14 cellular contexts compared by ENCODE assay signal in genomic region chr21:44049182-44049581, GRCh38. TPM values are rescaled to one million over a fixed set of nuclear protein-coding genes. Genes with fewer than 3 reads are reported as not detected.
DNase-seq lines count a peak whose midpoint lies in the region; ATAC-seq lines count a peak whose summit lies in the region.
"Had no signal": no experiment of that assay in that cellular context is flagged by ENCODE, and none has a peak within 500 bp of the region (broad histone marks: within the 10 kb centered on the region; RNA-seq: fewer than 3 reads in every experiment).

No MANE protein-coding gene starts in this region.

- no peaks in the 10 kb centered on the region for H3K9me3 Mint-ChIP-seq in dendritic cell treated with granulocyte-macrophage colony-stimulating factor and Interleukin-4, amounts not matched to agents 40 ng/mL and 50 ng/mL, for 4 days

- H2BK5ac ChIP-seq in neuronal stem cell (ENCODE audit: low read length), result peak overlapping the region; percentile 47

- no peak overlapping the region for H2AFZ ChIP-seq in neuronal stem cell (ENCODE audit: low read length)
- H2AFZ ChIP-seq: PC-9 had no signal

- no peak overlapping the region for H2AK5ac ChIP-seq in neuronal stem cell (ENCODE audit: low read depth, low read length)

- H3K14ac ChIP-seq in neuronal stem cell (ENCODE audit: low read length), result no peak overlapping the region

- H2BK12ac ChIP-seq in neuronal stem cell (ENCODE audit: low read length), result no peak overlapping the region

- no peak overlapping the region for H2BK15ac ChIP-seq in neuronal stem cell (ENCODE audit: low read length)

- H3K27ac Mint-ChIP-seq in dendritic cell treated with granulocyte-macrophage colony-stimulating factor and Interleukin-4, amounts not matched to agents 40 ng/mL and 50 ng/mL, for 4 days, result peak overlapping the region; percentile 9

- no peak overlapping the region for H4K91ac ChIP-seq in neuronal stem cell (ENCODE audit: low read depth, low read length, poor library complexity)

- H3K4me2 ChIP-seq in neuronal stem cell (ENCODE audit: insufficient read depth, low read length, poor library complexity, severe bottlenecking), result no peak overlapping the region
- H3K4me2 ChIP-seq: PC-9 had no signal

- H3K4me3 Mint-ChIP-seq in dendritic cell treated with granulocyte-macrophage colony-stimulating factor and Interleukin-4, amounts not matched to agents 40 ng/mL and 50 ng/mL, for 4 days, result no peak overlapping the region

- no peak overlapping the region for H3K9ac ChIP-seq in neuronal stem cell (ENCODE audit: low read depth, low read length, poor library complexity)

- no peaks in the 10 kb centered on the region for H3K27me3 Mint-ChIP-seq in dendritic cell treated with granulocyte-macrophage colony-stimulating factor and Interleukin-4, amounts not matched to agents 40 ng/mL and 50 ng/mL, for 4 days

- H2BK120ac ChIP-seq in neuronal stem cell (ENCODE audit: low read depth, low read length), result no peak overlapping the region

- WGBS in neuronal stem cell (ENCODE audit: extremely low coverage in 2 of 2, insufficient read length in 2 of 2, insufficient replicate concordance in 1 of 2), 2 donors, result no CpG with 5 or more reads among the region's 5 CpGs

- H3K36me3 Mint-ChIP-seq in dendritic cell treated with granulocyte-macrophage colony-stimulating factor and Interleukin-4, amounts not matched to agents 40 ng/mL and 50 ng/mL, for 4 days (ENCODE audit: low read depth), result peaks cover 95% of the 10 kb centered on the region

- H3K4me1 ChIP-seq in neuronal stem cell (ENCODE audit: control insufficient read depth in 2 of 2, insufficient read depth in 1 of 2, low read depth in 1 of 2, low read length in 2 of 2), result peaks cover 0 to 3% of the 10 kb centered on the region in 2 donors

- no peaks in the 10 kb centered on the region for H3K27me3 ChIP-seq in neuronal stem cell (ENCODE audit: control insufficient read depth in 3 of 3, insufficient read depth in 3 of 3, low read depth in 1 of 3, low read length in 3 of 3)
- H3K27me3 ChIP-seq: right lobe of liver, suprapubic skin had no signal

- H4K8ac ChIP-seq in neuronal stem cell (ENCODE audit: low read depth, low read length), result no peak overlapping the region

- H3K79me1 ChIP-seq in neuronal stem cell (ENCODE audit: low read depth, low read length), result peaks cover 10% of the 10 kb centered on the region

- peak; percentile 15 for DNase-seq in NCI-H1092 treated with DMSO at 0.1 percent for 48 hours (lab: John Stamatoyannopoulos, UW)
- no peak for DNase-seq in NCI-H1092 (lab: John Stamatoyannopoulos, UW)
- DNase-seq in NCI-H69 (lab: John Stamatoyannopoulos, UW), result peak; percentile 84
- DNase-seq in neuronal stem cell (ENCODE audit: low spot score), result no peak
- no peak for DNase-seq in DMS153 treated with DMSO at 0.1 percent for 48 hours (lab: John Stamatoyannopoulos, UW; ENCODE audit: unreplicated experiment)
- no peak for DNase-seq in retina
- no peak for DNase-seq in left lobe of liver (ENCODE audit: low spot score)
- DNase-seq: 8988T, NCI-H2227 treated with DMSO at 0.1 percent for 48 hours, PC-9, right lobe of liver, T1000 had no signal

- no peak for ATAC-seq in left lobe of liver

- peaks cover 6% of the 10 kb centered on the region for H3K4me1 Mint-ChIP-seq in dendritic cell treated with granulocyte-macrophage colony-stimulating factor and Interleukin-4, amounts not matched to agents 40 ng/mL and 50 ng/mL, for 4 days (ENCODE audit: low read depth)

- no peak overlapping the region for H3K4ac ChIP-seq in neuronal stem cell (ENCODE audit: low read length)

- H3K36me3 ChIP-seq in neuronal stem cell (replicated peaks in 1 of 2; ENCODE audit: control insufficient read depth in 2 of 2, insufficient read depth in 2 of 2, low read length in 2 of 2), result peaks cover 2 to 60% of the 10 kb centered on the region in 2 donors

- peak overlapping the region in 1 of 2 donors; percentile 5 for H3K4me3 ChIP-seq in neuronal stem cell (ENCODE audit: low read length in 2 of 2)
- H3K4me3 ChIP-seq: PC-9, right lobe of liver, suprapubic skin had no signal

- no peak overlapping the region for H3K23ac ChIP-seq in neuronal stem cell (ENCODE audit: low read depth, low read length, poor library complexity)

- H3K9me3 ChIP-seq in neuronal stem cell (replicated peaks in 1 of 2; ENCODE audit: control insufficient read depth in 2 of 2, insufficient read depth in 1 of 2, low read depth in 1 of 2, low read length in 2 of 2), result no peaks in the 10 kb centered on the region
- H3K9me3 ChIP-seq: right lobe of liver, suprapubic skin had no signal

- H3K18ac ChIP-seq in neuronal stem cell (ENCODE audit: low read length), result no peak overlapping the region

- no peak overlapping the region for H3K27ac ChIP-seq in neuronal stem cell (replicated peaks; ENCODE audit: low read length)
- H3K27ac ChIP-seq: PC-9, right lobe of liver, suprapubic skin had no signal

- intact Hi-C loops in dendritic cell treated with granulocyte-macrophage colony-stimulating factor and Interleukin-4, amounts not matched to agents 40 ng/mL and 50 ng/mL, for 4 days (cut with micrococcal nuclease), result no loop called here

RNA-seq across cellular contexts. Expression of gene TRAPPC10, which starts 37.1 kb away (rescaled TPM):
- polyA plus RNA-seq in neuronal stem cell (2013, experiment 1 of 2), result 11.6 TPM
- polyA plus RNA-seq in neuronal stem cell (2013, experiment 2 of 2), result 12.2 TPM
- 21.2 TPM for total RNA-seq in left lobe of liver

RNA-seq across cellular contexts. Expression of gene PWP2, which starts 58.0 kb away (rescaled TPM):
- 1.2 TPM for polyA plus RNA-seq in neuronal stem cell (2013, experiment 1 of 2)
- 0.69 TPM for polyA plus RNA-seq in neuronal stem cell (2013, experiment 2 of 2)
- total RNA-seq in left lobe of liver, result 4.8 TPM

Comparison
In these comparisons a context has a peak if more than half of its experiments do, and no peak if none do; other contexts are left out.
1. DNase-seq: peak in NCI-H1092 treated with DMSO at 0.1 percent for 48 hours (single experiment) and NCI-H69 (single experiment); none in NCI-H1092 (single experiment), neuronal stem cell (single experiment), DMS153 treated with DMSO at 0.1 percent for 48 hours (single experiment), retina (single experiment) and left lobe of liver (single experiment).